Comparison of ENCODE assay signal across 19 cellular contexts in the genomic region with DNA sequence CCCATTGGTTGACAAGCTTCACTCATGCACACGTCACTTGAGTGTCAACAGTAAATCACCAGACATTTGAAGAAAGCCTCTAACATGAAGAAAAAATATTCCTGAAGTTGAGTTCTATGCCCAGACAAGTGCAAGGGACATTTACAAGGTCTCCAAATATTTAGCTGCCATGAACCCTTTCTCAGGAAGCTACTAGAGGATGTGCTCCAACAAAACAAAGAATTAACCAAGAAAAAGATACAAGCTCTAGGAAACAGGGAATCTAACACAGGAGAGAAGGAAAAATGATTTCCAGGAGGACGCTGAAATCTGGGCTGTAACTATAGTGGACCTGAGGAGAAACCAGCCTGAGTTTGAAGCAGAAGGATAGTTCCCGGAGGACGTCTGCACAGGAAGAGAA. TPM values are rescaled to one million over a fixed set of nuclear protein-coding genes. Genes with fewer than 3 reads are reported as not detected.
DNase-seq lines count a peak whose midpoint lies in the region; ATAC-seq and TF ChIP-seq lines count a peak whose summit lies in the region.
"Had no signal": no experiment of that assay in that cellular context is flagged by ENCODE, and none has a peak within 500 bp of the region (broad histone marks: within the 10 kb centered on the region; RNA-seq: fewer than 3 reads in every experiment).

No MANE protein-coding gene starts in this region.

- WGBS in thymus: 97% methylated on average over 4 of the region's 4 CpGs
- 90 to 98% methylated on average over 4 of the region's 4 CpGs for WGBS in testis, 2 donors

- H3K9me3 Mint-ChIP-seq in WTC11: peaks cover 20% of the 10 kb centered on the region
- H3K9me3 Mint-ChIP-seq in activated T-helper 2 cell treated with anti-CD3 and anti-CD28 coated beads, Interferon-gamma antibody, Interleukin-2, Interleukin-4, amounts not matched to agents 10 μg/mL and 5 μg/mL and 100 μg/mL, durations not matched to agents 14 hours and 24 hours and 36 hours: peaks cover 12% of the 10 kb centered on the region

- DNase-seq in DND-41 (no peak), WTC11 (ENCODE audit: low spot score) (no peak), testis (no peak), H7 (no peak)
- DNase-seq in activated T-helper 2 cell treated with anti-CD3 and anti-CD28 coated beads, Interferon-gamma antibody, Interleukin-2, Interleukin-4, amounts not matched to agents 10 μg/mL and 5 μg/mL and 100 μg/mL, durations not matched to agents 14 hours and 24 hours and 36 hours (ENCODE audit: low spot score): no peak
- DNase-seq: AML-193; Caco-2; Calu3; CD4-positive, alpha-beta T cell; CD8-positive, alpha-beta T cell; DMS79 treated with DMSO at 0.1 percent for 48 hours; GF-D8 had no signal

- H3K4me3 ChIP-seq in DND-41 (ENCODE audit: low read depth in 1 of 2, low read length in 2 of 2) (peak overlapping the region in 1 of 2 experiments; percentile 6; a peak in 1 of 4 replicates), HEK293 (ENCODE audit: low read depth, low read length) (no peak overlapping the region), thymus (ENCODE audit: low read length) (no peak overlapping the region), testis (no peak overlapping the region), H7 (ENCODE audit: insufficient read depth, low read depth, low read length) (no peak overlapping the region)
- H3K4me3 ChIP-seq: A549; BLaER1 treated with 17β-estradiol and CSF1 and Interleukin-3, amounts not matched to agents 10 nM and 100 nM had no signal

- no peak overlapping the region for H3K4me2 ChIP-seq in DND-41 (ENCODE audit: insufficient read depth, low read length)
- H3K4me2 ChIP-seq: A549 had no signal

- H3K4me1 ChIP-seq in DND-41 (ENCODE audit: insufficient read depth, low read length) (peaks cover 64% of the 10 kb centered on the region), HEK293 (ENCODE audit: control insufficient read depth, insufficient read depth, low read length) (no peaks in the 10 kb centered on the region), thymus (ENCODE audit: control insufficient read depth, insufficient read depth, low read length) (peaks cover 31% of the 10 kb centered on the region), testis (peaks cover 4% of the 10 kb centered on the region)
- H3K4me1 ChIP-seq: A549 had no signal

- intact Hi-C loops in testis (cut with DNase I; ENCODE audit: low total_unique reads): no loop called here
- intact Hi-C loops in activated T-helper 2 cell treated with anti-CD3 and anti-CD28 coated beads, Interferon-gamma antibody, Interleukin-2, Interleukin-4, amounts not matched to agents 10 μg/mL and 5 μg/mL and 100 μg/mL, durations not matched to agents 14 hours and 24 hours and 36 hours (cut with micrococcal nuclease): no loop called here

- TF ChIP-seq POLR2A in testis (IDR thresholded peaks at IDR 0.05): no peak

- H3K27me3 ChIP-seq in DND-41 (ENCODE audit: insufficient read depth, low read length, poor library complexity) (no peaks in the 10 kb centered on the region), thymus (ENCODE audit: control insufficient read depth, insufficient read depth) (no peaks in the 10 kb centered on the region), testis (no peaks in the 10 kb centered on the region), H7 (ENCODE audit: control insufficient read depth, insufficient read depth, low read length) (no peaks in the 10 kb centered on the region)
- H3K27me3 ChIP-seq: BLaER1 treated with 17β-estradiol and CSF1 and Interleukin-3, amounts not matched to agents 10 nM and 100 nM had no signal

- H3K4me3 Mint-ChIP-seq in WTC11: no peak overlapping the region
- H3K4me3 Mint-ChIP-seq in activated T-helper 2 cell treated with anti-CD3 and anti-CD28 coated beads, Interferon-gamma antibody, Interleukin-2, Interleukin-4, amounts not matched to agents 10 μg/mL and 5 μg/mL and 100 μg/mL, durations not matched to agents 14 hours and 24 hours and 36 hours (ENCODE audit: low read depth): no peak overlapping the region
- H3K4me3 Mint-ChIP-seq: B cell; CD4-positive, alpha-beta T cell; CD8-positive, alpha-beta T cell had no signal

- no peak overlapping the region for H3K27ac Mint-ChIP-seq in WTC11
- H3K27ac Mint-ChIP-seq in activated T-helper 2 cell treated with anti-CD3 and anti-CD28 coated beads, Interferon-gamma antibody, Interleukin-2, Interleukin-4, amounts not matched to agents 10 μg/mL and 5 μg/mL and 100 μg/mL, durations not matched to agents 14 hours and 24 hours and 36 hours: no peak overlapping the region
- H3K27ac Mint-ChIP-seq: B cell; CD4-positive, alpha-beta T cell; CD8-positive, alpha-beta T cell had no signal

- peaks cover 2% of the 10 kb centered on the region; the same call in 1 of the 2 replicates for H3K36me3 ChIP-seq in DND-41 (ENCODE audit: insufficient read depth, low read length)
- no peaks in the 10 kb centered on the region for H3K36me3 ChIP-seq in HEK293 (ENCODE audit: control insufficient read depth in 2 of 2, insufficient read depth in 1 of 2, low read length in 2 of 2)
- peaks cover 4% of the 10 kb centered on the region for H3K36me3 ChIP-seq in thymus (ENCODE audit: control insufficient read depth, insufficient read depth)
- no peaks in the 10 kb centered on the region for H3K36me3 ChIP-seq in testis (ENCODE audit: low read depth, missing control alignments)
- H3K36me3 ChIP-seq in H7 (replicated peaks; ENCODE audit: control insufficient read depth, insufficient read depth, low read length): no peaks in the 10 kb centered on the region

- no peak overlapping the region for H2AFZ ChIP-seq in DND-41 (ENCODE audit: low read depth, low read length)

- TF ChIP-seq CTCF in DND-41 (IDR thresholded peaks at IDR 0.05; ENCODE audit: borderline replicate concordance, extremely low read depth, low read length, poor library complexity, severe bottlenecking): no peak
- no peak for TF ChIP-seq CTCF in HEK293 (tag by site-specific recombination; IDR thresholded peaks at IDR 0.05)
- no peak for TF ChIP-seq CTCF in WTC11 (IDR thresholded peaks at IDR 0.05)
- TF ChIP-seq CTCF in testis (IDR thresholded peaks at IDR 0.05): no peak

- no peaks in the 10 kb centered on the region for H4K20me1 ChIP-seq in DND-41 (ENCODE audit: insufficient read depth, low read length)

- H3K27me3 Mint-ChIP-seq in WTC11 (ENCODE audit: low read depth): no peaks in the 10 kb centered on the region; the same call in 1 of the 2 replicates
- H3K27me3 Mint-ChIP-seq in activated T-helper 2 cell treated with anti-CD3 and anti-CD28 coated beads, Interferon-gamma antibody, Interleukin-2, Interleukin-4, amounts not matched to agents 10 μg/mL and 5 μg/mL and 100 μg/mL, durations not matched to agents 14 hours and 24 hours and 36 hours (ENCODE audit: low read depth): no peaks in the 10 kb centered on the region
- H3K27me3 Mint-ChIP-seq: B cell; CD4-positive, alpha-beta T cell had no signal

- peaks cover 20% of the 10 kb centered on the region for H3K36me3 Mint-ChIP-seq in WTC11
- peaks cover 52% of the 10 kb centered on the region for H3K36me3 Mint-ChIP-seq in activated T-helper 2 cell treated with anti-CD3 and anti-CD28 coated beads, Interferon-gamma antibody, Interleukin-2, Interleukin-4, amounts not matched to agents 10 μg/mL and 5 μg/mL and 100 μg/mL, durations not matched to agents 14 hours and 24 hours and 36 hours (ENCODE audit: low read depth)

- ATAC-seq in DND-41 (ENCODE audit: insufficient read depth, low read depth): no peak
- ATAC-seq in WTC11: no peak
- ATAC-seq: A549; CD8-positive, alpha-beta T cell had no signal

- H3K79me2 ChIP-seq in DND-41 (ENCODE audit: insufficient read depth, low read length): 0 out of 2 replicates have a peak, but pooled peaks cover 4% of the 10 kb centered on the region

- H3K9me3 ChIP-seq in DND-41 (ENCODE audit: insufficient read depth, low read length, severe bottlenecking): peaks cover 7% of the 10 kb centered on the region
- no peaks in the 10 kb centered on the region for H3K9me3 ChIP-seq in HEK293 (ENCODE audit: control insufficient read depth, insufficient read depth, low read depth, low read length)
- H3K9me3 ChIP-seq in thymus (ENCODE audit: control insufficient read depth): no peaks in the 10 kb centered on the region
- no peaks in the 10 kb centered on the region for H3K9me3 ChIP-seq in testis

- CTCF ChIA-PET in HEK293 (lab: Yijun Ruan, JAX) (interaction anchor here (1.9 kb wide), 1 partner anchor 221 kb away, joined by 8 read pairs; no protein-coding TSS in a partner anchor), WTC11 (lab: Charles Lee) (interaction anchor here (0.6 kb wide), 1 partner anchor 33 kb away, joined by 3 read pairs; no protein-coding TSS in a partner anchor)

- peaks cover 13% of the 10 kb centered on the region for H3K4me1 Mint-ChIP-seq in WTC11
- H3K4me1 Mint-ChIP-seq in activated T-helper 2 cell treated with anti-CD3 and anti-CD28 coated beads, Interferon-gamma antibody, Interleukin-2, Interleukin-4, amounts not matched to agents 10 μg/mL and 5 μg/mL and 100 μg/mL, durations not matched to agents 14 hours and 24 hours and 36 hours (ENCODE audit: low read depth): peaks cover 12% of the 10 kb centered on the region

- H3K9ac ChIP-seq in DND-41 (ENCODE audit: low read depth, low read length): peak overlapping the region; percentile 45; the same call in 1 of the 2 replicates

- POLR2A ChIA-PET in HEK293 (lab: Yijun Ruan, JAX): no interaction called here
- POLR2A ChIA-PET in WTC11 (lab: Charles Lee): no interaction called here

- H3K27ac ChIP-seq in DND-41 (ENCODE audit: low read length) (peak overlapping the region; percentile 97), HEK293 (ENCODE audit: extremely low read depth, low read depth, low read length) (no peak overlapping the region), thymus (ENCODE audit: low read depth) (peak overlapping the region; percentile 76), testis (no peak overlapping the region)
- H3K27ac ChIP-seq: 22Rv1, A549, C4-2B had no signal

TF ChIP-seq in WTC11, 78 proteins besides CTCF, POLR2A, EP300 and RAD21:
- 0 out of 2 replicates have a peak, but pooled peaks have one; percentile 49 for TF ChIP-seq GTF2I (CRISPR knock-in tag; conservative IDR thresholded peaks at IDR 0.05)
- TF ChIP-seq, protein P1, sequence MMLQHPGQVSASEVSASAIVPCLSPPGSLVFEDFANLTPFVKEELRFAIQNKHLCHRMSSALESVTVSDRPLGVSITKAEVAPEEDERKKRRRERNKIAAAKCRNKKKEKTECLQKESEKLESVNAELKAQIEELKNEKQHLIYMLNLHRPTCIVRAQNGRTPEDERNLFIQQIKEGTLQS (CRISPR knock-in tag; conservative IDR thresholded peaks at IDR 0.05): no peak

RNA-seq across cellular contexts. Expression of a gene that starts 45.7 kb away (rescaled TPM):
- total RNA-seq in WTC11 (2021): 13.2 to 14.2 TPM (median 13.4 TPM) in 3 replicates
- polyA plus RNA-seq in thymus: 4.6 TPM
- 10 to 100 TPM; 19.0 to 20.1 TPM for total RNA-seq in testis
- 40.5 TPM for polyA plus RNA-seq in testis (ENCODE audit: insufficient read depth, low read depth, low replicate concordance)
- total RNA-seq in activated T-helper 2 cell treated with anti-CD3 and anti-CD28 coated beads, Interferon-gamma antibody, Interleukin-2, Interleukin-4, amounts not matched to agents 10 μg/mL and 5 μg/mL and 100 μg/mL, durations not matched to agents 14 hours and 24 hours and 36 hours: 10.8 and 13.0 TPM in 2 replicates
- total RNA-seq in H7 (2014; rRNA removed; shearing (Covaris generic)): 12.1 and 12.8 TPM in 2 replicates

Comparison
In these comparisons a context has a peak if more than half of its experiments do, and no peak if none do; other contexts are left out.
1. H3K27ac ChIP-seq: peak in DND-41 (single experiment) and thymus (single experiment); none in HEK293 (single experiment) and testis (0 of 2).